12 cellular contexts compared by ENCODE assay signal in the genomic region with DNA sequence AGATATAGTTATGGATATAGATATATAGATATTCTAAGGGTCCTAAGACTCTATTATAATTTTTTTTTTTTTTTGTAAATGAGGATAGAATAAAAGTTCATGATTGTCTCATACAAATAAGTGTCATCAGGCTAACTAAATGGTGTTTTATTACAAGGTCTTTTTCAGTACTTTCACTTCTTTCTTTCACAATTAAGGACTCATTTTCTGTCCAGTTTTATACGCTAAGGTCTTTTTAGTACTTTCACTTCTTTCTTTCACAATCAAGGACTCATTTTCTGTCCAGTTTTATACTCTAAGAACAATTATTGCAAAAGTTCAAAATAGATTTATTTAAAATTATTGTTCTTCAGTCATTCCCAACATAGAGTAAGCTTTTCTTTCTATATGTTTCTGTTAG.
DNase-seq lines count a peak whose midpoint lies in the region; ATAC-seq and TF ChIP-seq lines count a peak whose summit lies in the region.
"Had no signal": no experiment of that assay in that cellular context is flagged by ENCODE, and none has a peak within 500 bp of the region (broad histone marks: within the 10 kb centered on the region; RNA-seq: fewer than 3 reads in every experiment).

No MANE protein-coding gene starts in this region.

- CTCF ChIA-PET in HEK293T (lab: Yijun Ruan, JAX): interaction anchor here (0.7 kb wide), 1 partner anchor 65 kb away, joined by 6 read pairs; no protein-coding TSS in a partner anchor

- peak overlapping the region; percentile 32; the same call in 1 of the 2 replicates for H3K4me3 ChIP-seq in GM06990 (replicated peaks; ENCODE audit: low read depth, low read length)
- H3K4me3 ChIP-seq: cardiac muscle cell had no signal

- H3K27me3 ChIP-seq in GM06990 (replicated peaks; ENCODE audit: control insufficient read depth, insufficient read depth, low read length): no peaks in the 10 kb centered on the region
- H3K27me3 ChIP-seq: cardiac muscle cell had no signal

- DNase-seq in GM06990 (ENCODE audit: extremely low read depth, insufficient read length): peak; percentile 24
- peak; percentile 91 for DNase-seq in NOMO-1 treated with DMSO at 0.1 percent for 48 hours (lab: John Stamatoyannopoulos, UW; ENCODE audit: unreplicated experiment)
- DNase-seq in effector CD8-positive, alpha-beta T cell (lab: John Stamatoyannopoulos, UW): no peak
- DNase-seq in DMS153 treated with DMSO at 0.1 percent for 48 hours (lab: John Stamatoyannopoulos, UW; ENCODE audit: unreplicated experiment): no peak
- DNase-seq in NCI-H2171 (lab: John Stamatoyannopoulos, UW): no peak
- DNase-seq in HEK293T (ENCODE audit: extremely low spot score): no peak
- DNase-seq: left ventricle myocardium superior, NCI-H2171 treated with DMSO at 0.1 percent for 48 hours, T-helper 17 cell had no signal

- ATAC-seq in GM19455 (IDR thresholded peaks at IDR 0.05; ENCODE audit: unreplicated experiment): peak; percentile 59
- peak; percentile 58 for ATAC-seq in HG03025 (IDR thresholded peaks at IDR 0.05; ENCODE audit: low FRiP score, unreplicated experiment)
- ATAC-seq: left ventricle myocardium superior, T-helper 17 cell had no signal

- H3K36me3 ChIP-seq in GM06990 (ENCODE audit: control insufficient read depth, insufficient read depth, low read length): no peaks in the 10 kb centered on the region
- H3K36me3 ChIP-seq: cardiac muscle cell had no signal

- POLR2A ChIA-PET in HEK293T (lab: Yijun Ruan, JAX): no interaction called here

- TF ChIP-seq CTCF in GM06990 (IDR thresholded peaks at IDR 0.05; ENCODE audit: insufficient read depth, low read length, poor library complexity, severe bottlenecking): no peak

TF ChIP-seq in HEK293T, 16 proteins besides CTCF, POLR2A, EP300 and RAD21:
- TF ChIP-seq SP1 (IDR thresholded peaks at IDR 0.05) (no peak), HDGF (IDR thresholded peaks at IDR 0.05; ENCODE audit: borderline replicate concordance) (no peak), CTBP1 (IDR thresholded peaks at IDR 0.05; ENCODE audit: borderline replicate concordance) (no peak), LEF1 (IDR thresholded peaks at IDR 0.05; ENCODE audit: borderline replicate concordance) (no peak), FOXK2 (IDR thresholded peaks at IDR 0.05) (no peak), SUZ12 (IDR thresholded peaks at IDR 0.05) (no peak), BHLHE40 (IDR thresholded peaks at IDR 0.05; ENCODE audit: borderline replicate concordance) (no peak), ARNT (IDR thresholded peaks at IDR 0.05) (no peak), TARDBP (IDR thresholded peaks at IDR 0.05) (no peak), ZNF384 (IDR thresholded peaks at IDR 0.05) (no peak), FOXM1 (IDR thresholded peaks at IDR 0.05; ENCODE audit: borderline replicate concordance) (no peak), ELF4 (IDR thresholded peaks at IDR 0.05) (no peak), NFRKB (IDR thresholded peaks at IDR 0.05) (no peak), L3MBTL2 (conservative IDR thresholded peaks at IDR 0.05) (no peak), FOXA1 (IDR thresholded peaks at IDR 0.05) (no peak)
- TF ChIP-seq, protein P1, sequence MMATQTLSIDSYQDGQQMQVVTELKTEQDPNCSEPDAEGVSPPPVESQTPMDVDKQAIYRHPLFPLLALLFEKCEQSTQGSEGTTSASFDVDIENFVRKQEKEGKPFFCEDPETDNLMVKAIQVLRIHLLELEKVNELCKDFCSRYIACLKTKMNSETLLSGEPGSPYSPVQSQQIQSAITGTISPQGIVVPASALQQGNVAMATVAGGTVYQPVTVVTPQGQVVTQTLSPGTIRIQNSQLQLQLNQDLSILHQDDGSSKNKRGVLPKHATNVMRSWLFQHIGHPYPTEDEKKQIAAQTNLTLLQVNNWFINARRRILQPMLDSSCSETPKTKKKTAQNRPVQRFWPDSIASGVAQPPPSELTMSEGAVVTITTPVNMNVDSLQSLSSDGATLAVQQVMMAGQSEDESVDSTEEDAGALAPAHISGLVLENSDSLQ (IDR thresholded peaks at IDR 0.05): no peak

Comparison
In these comparisons a context has a peak if more than half of its experiments do, and no peak if none do; other contexts are left out.
1. DNase-seq: peak in GM06990 (single experiment) and NOMO-1 treated with DMSO at 0.1 percent for 48 hours (single experiment); none in effector CD8-positive, alpha-beta T cell (single experiment), DMS153 treated with DMSO at 0.1 percent for 48 hours (single experiment), NCI-H2171 (single experiment) and HEK293T (single experiment).